Comparison of ENCODE assay signal across 21 cellular contexts in the genomic region with DNA sequence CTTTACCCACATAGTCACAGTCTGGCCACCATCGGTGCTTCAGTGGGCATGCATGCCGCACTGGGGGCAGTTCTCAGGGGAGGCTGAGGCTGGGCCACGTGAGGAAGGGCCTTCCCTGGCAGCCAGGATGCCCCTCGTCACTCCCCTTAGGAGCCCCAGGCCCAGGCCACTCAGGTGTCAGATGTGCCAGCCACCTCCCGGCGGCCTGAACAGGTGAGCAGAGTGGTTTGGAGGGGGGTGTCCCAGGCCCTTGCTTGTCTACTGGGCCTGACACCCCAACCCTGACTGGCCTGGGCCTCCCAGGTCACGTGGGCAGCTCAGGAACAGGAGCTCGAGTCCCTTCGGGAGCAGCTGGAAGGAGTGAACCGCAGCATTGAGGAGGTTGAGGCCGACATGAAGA. TPM values are rescaled to one million over a fixed set of nuclear protein-coding genes. Genes with fewer than 3 reads are reported as not detected.
DNase-seq lines count a peak whose midpoint lies in the region; ATAC-seq and TF ChIP-seq lines count a peak whose summit lies in the region.
"Had no signal": no experiment of that assay in that cellular context is flagged by ENCODE, and none has a peak within 500 bp of the region (broad histone marks: within the 10 kb centered on the region; RNA-seq: fewer than 3 reads in every experiment).

No MANE protein-coding gene starts in this region.

- no peak overlapping the region for H3K4me3 Mint-ChIP-seq in CD4-positive, CD25-positive, alpha-beta regulatory T cell
- H3K4me3 Mint-ChIP-seq in nephron progenitor cell = no peak overlapping the region
- H3K4me3 Mint-ChIP-seq in stimulated activated effector memory CD8-positive, alpha-beta T cell treated with anti-CD3 and anti-CD28 coated beads, Interleukin-12 subunit alpha, Interleukin-12 subunit beta, amount 100 ng/mL, for 72 hours = no peak overlapping the region
- H3K4me3 Mint-ChIP-seq: CD14-positive monocyte; CD4-positive, alpha-beta T cell; CD8-positive, alpha-beta T cell had no signal

- no peak overlapping the region for H3K4me3 ChIP-seq in CD4-positive, CD25-positive, alpha-beta regulatory T cell (ENCODE audit: low read depth, low read length)
- H3K4me3 ChIP-seq in H7 (ENCODE audit: insufficient read depth, low read depth, low read length) = no peak overlapping the region
- H3K4me3 ChIP-seq: BLaER1 had no signal

- H3K4me1 ChIP-seq in CD4-positive, CD25-positive, alpha-beta regulatory T cell (ENCODE audit: control insufficient read depth, insufficient read depth, low read length, poor library complexity, severe bottlenecking) = peaks cover 52% of the 10 kb centered on the region
- H3K4me1 ChIP-seq: BE2C, BLaER1, Caco-2 had no signal

- DNase-seq in CD4-positive, CD25-positive, alpha-beta regulatory T cell = peak in 1 of 3 donors; percentile 37
- DNase-seq in H7 = peak; percentile 35
- DNase-seq in nephron progenitor cell = no peak
- no peak for DNase-seq in stimulated activated effector memory CD8-positive, alpha-beta T cell treated with anti-CD3 and anti-CD28 coated beads, Interleukin-12 subunit alpha, Interleukin-12 subunit beta, amount 100 ng/mL, for 72 hours (ENCODE audit: low spot score in 2 of 2)
- no peak for DNase-seq in occipital lobe (lab: John Stamatoyannopoulos, UW)
- DNase-seq in cortex of kidney (lab: John Stamatoyannopoulos, UW) = no peak
- DNase-seq: 8988T; ACHN; BE2C; C1 segment of cervical spinal cord; Caco-2; Calu3; CD4-positive, alpha-beta T cell; CD8-positive, alpha-beta T cell; DMS79 treated with DMSO at 0.1 percent for 48 hours; GF-D8 had no signal

- H3K9me3 ChIP-seq in CD4-positive, CD25-positive, alpha-beta regulatory T cell (ENCODE audit: control insufficient read depth in 2 of 2, low read length in 2 of 2) = no peaks in the 10 kb centered on the region
- H3K9me3 ChIP-seq: BE2C, BLaER1, Caco-2 had no signal

- no peaks in the 10 kb centered on the region for H3K27me3 ChIP-seq in CD4-positive, CD25-positive, alpha-beta regulatory T cell (ENCODE audit: control insufficient read depth, insufficient read depth, low read length)
- H3K27me3 ChIP-seq in H7 (ENCODE audit: control insufficient read depth, insufficient read depth, low read length) = no peaks in the 10 kb centered on the region
- H3K27me3 ChIP-seq: BE2C had no signal

- no peaks in the 10 kb centered on the region for H3K27me3 Mint-ChIP-seq in CD4-positive, CD25-positive, alpha-beta regulatory T cell
- no peaks in the 10 kb centered on the region for H3K27me3 Mint-ChIP-seq in nephron progenitor cell (ENCODE audit: low read depth, poor library complexity)
- H3K27me3 Mint-ChIP-seq: CD4-positive, alpha-beta T cell had no signal

- H3K36me3 Mint-ChIP-seq in CD4-positive, CD25-positive, alpha-beta regulatory T cell = peaks cover 15% of the 10 kb centered on the region
- peaks cover 8% of the 10 kb centered on the region for H3K36me3 Mint-ChIP-seq in nephron progenitor cell (ENCODE audit: low read depth)
- H3K36me3 Mint-ChIP-seq in stimulated activated effector memory CD8-positive, alpha-beta T cell treated with anti-CD3 and anti-CD28 coated beads, Interleukin-12 subunit alpha, Interleukin-12 subunit beta, amount 100 ng/mL, for 72 hours = peaks cover 95% of the 10 kb centered on the region

- no peak for TF ChIP-seq CTCF in nephron progenitor cell (IDR thresholded peaks at IDR 0.05)

- H3K9me3 Mint-ChIP-seq in CD4-positive, CD25-positive, alpha-beta regulatory T cell = peaks cover 0 to 2% (median 0%) of the 10 kb centered on the region in 7 donors
- peaks cover 59% of the 10 kb centered on the region for H3K9me3 Mint-ChIP-seq in nephron progenitor cell
- H3K9me3 Mint-ChIP-seq in stimulated activated effector memory CD8-positive, alpha-beta T cell treated with anti-CD3 and anti-CD28 coated beads, Interleukin-12 subunit alpha, Interleukin-12 subunit beta, amount 100 ng/mL, for 72 hours = no peaks in the 10 kb centered on the region
- H3K9me3 Mint-ChIP-seq: CD4-positive, alpha-beta T cell; CD8-positive, alpha-beta T cell had no signal

- ATAC-seq in CD4-positive, CD25-positive, alpha-beta regulatory T cell (ENCODE audit: low read depth in 2 of 2) = no peak
- ATAC-seq in stimulated activated effector memory CD8-positive, alpha-beta T cell treated with anti-CD3 and anti-CD28 coated beads, Interleukin-12 subunit alpha, Interleukin-12 subunit beta, amount 100 ng/mL, for 72 hours = no peak
- no peak for ATAC-seq in GM18505 (IDR thresholded peaks at IDR 0.05; ENCODE audit: unreplicated experiment)
- ATAC-seq: CD8-positive, alpha-beta T cell had no signal

- no peak for TF ChIP-seq POLR2A in GM18505 (IDR thresholded peaks at IDR 0.05; ENCODE audit: borderline replicate concordance, extremely low read depth, insufficient read depth, insufficient read length)

- H3K27ac ChIP-seq in CD4-positive, CD25-positive, alpha-beta regulatory T cell (ENCODE audit: insufficient read depth, low read length, poor library complexity, severe bottlenecking) = peak overlapping the region; percentile 47
- H3K27ac ChIP-seq: BLaER1 had no signal

- H3K36me3 ChIP-seq in CD4-positive, CD25-positive, alpha-beta regulatory T cell (ENCODE audit: control insufficient read depth, insufficient read depth, low read length) = peaks cover 26% of the 10 kb centered on the region
- no peaks in the 10 kb centered on the region for H3K36me3 ChIP-seq in H7 (replicated peaks; ENCODE audit: control insufficient read depth, insufficient read depth, low read length)
- H3K36me3 ChIP-seq: BE2C had no signal

- H3K27ac Mint-ChIP-seq in CD4-positive, CD25-positive, alpha-beta regulatory T cell = peak overlapping the region in 1 of 3 donors; percentile 96
- peak overlapping the region; percentile 45 for H3K27ac Mint-ChIP-seq in nephron progenitor cell
- peak overlapping the region; percentile 73 for H3K27ac Mint-ChIP-seq in stimulated activated effector memory CD8-positive, alpha-beta T cell treated with anti-CD3 and anti-CD28 coated beads, Interleukin-12 subunit alpha, Interleukin-12 subunit beta, amount 100 ng/mL, for 72 hours
- H3K27ac Mint-ChIP-seq: CD4-positive, alpha-beta T cell; CD8-positive, alpha-beta T cell had no signal

- peaks cover 0 to 60% (median 18%) of the 10 kb centered on the region in 4 donors for H3K4me1 Mint-ChIP-seq in CD4-positive, CD25-positive, alpha-beta regulatory T cell
- H3K4me1 Mint-ChIP-seq in nephron progenitor cell = no peaks in the 10 kb centered on the region
- peaks cover 29% of the 10 kb centered on the region for H3K4me1 Mint-ChIP-seq in stimulated activated effector memory CD8-positive, alpha-beta T cell treated with anti-CD3 and anti-CD28 coated beads, Interleukin-12 subunit alpha, Interleukin-12 subunit beta, amount 100 ng/mL, for 72 hours

RNA-seq across cellular contexts. Expression of a gene that starts 12.1 kb away (rescaled TPM):
- total RNA-seq in CD4-positive, CD25-positive, alpha-beta regulatory T cell = 18.3 TPM
- polyA plus RNA-seq in CD4-positive, CD25-positive, alpha-beta regulatory T cell = 10 to 100 TPM; 18.8 to 34.6 (median 28.0) TPM
- 11.1 and 13.7 TPM in 2 replicates for total RNA-seq in H7 (2014; rRNA removed; shearing (Covaris generic))
- 5.6 TPM for total RNA-seq in occipital lobe

RNA-seq across cellular contexts. Expression of a gene that starts 14.2 kb away (rescaled TPM):
- 0.69 TPM for total RNA-seq in CD4-positive, CD25-positive, alpha-beta regulatory T cell
- polyA plus RNA-seq in CD4-positive, CD25-positive, alpha-beta regulatory T cell = not detected
- 0.55 and 2.1 TPM in 2 replicates for total RNA-seq in H7 (2014; rRNA removed; shearing (Covaris generic))
- not detected for total RNA-seq in occipital lobe
- total RNA-seq: A673, Calu3 had no signal
- polyA plus RNA-seq: AG04450, CD14-positive monocyte had no signal

RNA-seq across cellular contexts. Expression of a gene that starts 17.2 kb away (rescaled TPM):
- total RNA-seq in CD4-positive, CD25-positive, alpha-beta regulatory T cell = 198 TPM
- polyA plus RNA-seq in CD4-positive, CD25-positive, alpha-beta regulatory T cell = 100 to 1,000 TPM; 154 to 190 (median 172) TPM
- total RNA-seq in H7 (2014; rRNA removed; shearing (Covaris generic)) = 0.14 and 0.37 TPM in 2 replicates
- total RNA-seq in occipital lobe = 0.16 TPM
- total RNA-seq: A673 had no signal

RNA-seq across cellular contexts. Expression of a gene that starts 22.2 kb away (rescaled TPM):
- 19.4 TPM for total RNA-seq in CD4-positive, CD25-positive, alpha-beta regulatory T cell
- 10 to 100 TPM; 11.8 to 28.0 (median 15.1) TPM for polyA plus RNA-seq in CD4-positive, CD25-positive, alpha-beta regulatory T cell
- 8.9 and 16.4 TPM in 2 replicates for total RNA-seq in H7 (2014; rRNA removed; shearing (Covaris generic))
- 12.6 TPM for total RNA-seq in occipital lobe

RNA-seq across cellular contexts. Expression of a gene that starts 47.4 kb away (rescaled TPM):
- total RNA-seq in CD4-positive, CD25-positive, alpha-beta regulatory T cell = 1.3 TPM
- under 1 TPM; 0.67 to 0.95 (median 0.84) TPM for polyA plus RNA-seq in CD4-positive, CD25-positive, alpha-beta regulatory T cell
- total RNA-seq in H7 (2014; rRNA removed; shearing (Covaris generic)) = 1.7 and 1.9 TPM in 2 replicates
- total RNA-seq in occipital lobe = 158 TPM

Comparison
In these comparisons a context has a peak if more than half of its experiments do, and no peak if none do; other contexts are left out.
1. RNA of a gene that starts 17.2 kb away (total RNA-seq): 198 TPM in CD4-positive, CD25-positive, alpha-beta regulatory T cell (single experiment); 0.16 TPM in occipital lobe (single experiment) and 0.14 to 0.37 TPM in H7; every median in the first group is over 100 times any median in the second.